Comparison of ENCODE assay signal across 10 cellular contexts in genomic region chr1:11740258-11741192, GRCh38. TPM values are rescaled to one million over a fixed set of nuclear protein-coding genes. Genes with fewer than 3 reads are reported as not detected.
DNase-seq lines count a peak whose midpoint lies in the region; ATAC-seq and TF ChIP-seq lines count a peak whose summit lies in the region.
"Had no signal": no experiment of that assay in that cellular context is flagged by ENCODE, and none has a peak within 500 bp of the region (broad histone marks: within the 10 kb centered on the region; RNA-seq: fewer than 3 reads in every experiment).

No MANE protein-coding gene starts in this region.

- no peaks in the 10 kb centered on the region for H3K9me3 Mint-ChIP-seq in activated naive CD4-positive, alpha-beta T cell treated with anti-CD3 and anti-CD28 coated beads, Interleukin-2, amount 50 U/mL, for 24 hours

- H3K27me3 Mint-ChIP-seq in activated naive CD4-positive, alpha-beta T cell treated with anti-CD3 and anti-CD28 coated beads, Interleukin-2, amount 50 U/mL, for 24 hours = no peaks in the 10 kb centered on the region

- no peaks in the 10 kb centered on the region for H3K36me3 Mint-ChIP-seq in activated naive CD4-positive, alpha-beta T cell treated with anti-CD3 and anti-CD28 coated beads, Interleukin-2, amount 50 U/mL, for 24 hours

- no peaks in the 10 kb centered on the region for H3K9me3 ChIP-seq in upper lobe of left lung
- H3K9me3 ChIP-seq: heart left ventricle had no signal

- H3K27me3 ChIP-seq in upper lobe of left lung = no peaks in the 10 kb centered on the region
- H3K27me3 ChIP-seq in brain microvascular endothelial cell (replicated peaks) = no peaks in the 10 kb centered on the region
- H3K27me3 ChIP-seq: heart left ventricle had no signal

- TF ChIP-seq CTCF in upper lobe of left lung (IDR thresholded peaks at IDR 0.05) (no peak), brain microvascular endothelial cell (IDR thresholded peaks at IDR 0.05; ENCODE audit: low read depth, low read length, missing control alignments) (no peak)

- in situ Hi-C loops in brain microvascular endothelial cell (cut with HindIII; ENCODE audit: low pct_ligation_motif_present, low sequenced_read_pairs) = no loop called here

- peak overlapping the region; percentile 51 for H3K27ac Mint-ChIP-seq in activated naive CD4-positive, alpha-beta T cell treated with anti-CD3 and anti-CD28 coated beads, Interleukin-2, amount 50 U/mL, for 24 hours

- peaks cover 61% of the 10 kb centered on the region for H3K4me1 Mint-ChIP-seq in activated naive CD4-positive, alpha-beta T cell treated with anti-CD3 and anti-CD28 coated beads, Interleukin-2, amount 50 U/mL, for 24 hours

- no peak for DNase-seq in activated naive CD4-positive, alpha-beta T cell treated with Interleukin-2 at 50 U/mL for 16 hours
- DNase-seq in SKM-1 (lab: John Stamatoyannopoulos, UW; ENCODE audit: unreplicated experiment) (peak; percentile 72), upper lobe of left lung (no peak), cerebellum (ENCODE audit: low spot score) (no peak), COLO668 (lab: John Stamatoyannopoulos, UW; ENCODE audit: unreplicated experiment) (no peak), brain microvascular endothelial cell (no peak)
- peak; percentile 33 for DNase-seq in central memory CD4-positive, alpha-beta T cell
- DNase-seq: heart left ventricle, NCI-H1694 treated with DMSO at 0.1 percent for 48 hours had no signal

- TF ChIP-seq POLR2A in upper lobe of left lung (IDR thresholded peaks at IDR 0.05) = no peak

- H3K4me1 ChIP-seq in upper lobe of left lung = peaks cover 47 to 66% (median 54%) of the 10 kb centered on the region in 4 donors

- no peak for ATAC-seq in upper lobe of left lung (ENCODE audit: low FRiP score in 2 of 2)
- ATAC-seq: heart left ventricle had no signal

- peak overlapping the region in 3 of 4 donors; percentile 68 to 98 (median 96) for H3K27ac ChIP-seq in upper lobe of left lung
- H3K27ac ChIP-seq in brain microvascular endothelial cell = no peak overlapping the region

- 44 to 47% methylated on average over 14 to 15 of the region's 15 CpGs for WGBS in upper lobe of left lung, 2 donors

- H3K4me3 ChIP-seq in upper lobe of left lung (no peak overlapping the region), brain microvascular endothelial cell (ENCODE audit: low read depth, low read length) (no peak overlapping the region)

- H3K4me3 Mint-ChIP-seq in activated naive CD4-positive, alpha-beta T cell treated with anti-CD3 and anti-CD28 coated beads, Interleukin-2, amount 50 U/mL, for 24 hours = peak overlapping the region; percentile 49

- peaks cover 0 to 21% (median 2%) of the 10 kb centered on the region in 4 donors for H3K36me3 ChIP-seq in upper lobe of left lung
- no peaks in the 10 kb centered on the region for H3K36me3 ChIP-seq in brain microvascular endothelial cell (replicated peaks)

- TF ChIP-seq EP300 in upper lobe of left lung (IDR thresholded peaks at IDR 0.05) = no peak

RNA-seq across cellular contexts. Expression of gene AGTRAP, which starts 4.6 kb away (rescaled TPM):
- total RNA-seq in upper lobe of left lung (10 to 100 TPM; 52.2 to 80.1 (median 68.7) TPM), cerebellum (7.7 TPM)

RNA-seq across cellular contexts. Expression of gene C1orf167, which starts 21.5 kb away (rescaled TPM):
- total RNA-seq in upper lobe of left lung = 10 to 100 TPM in 2 of 6 donors, 1 to 10 TPM in 4; 1.0 to 14.3 (median 8.8) TPM
- total RNA-seq in cerebellum = not detected

RNA-seq across cellular contexts. Expression of gene DRAXIN, which starts 49.0 kb away (rescaled TPM):
- total RNA-seq in upper lobe of left lung (under 1 TPM in 2 of 6 donors, not detected in 4; 0.11 to 0.17 TPM), cerebellum (63.6 TPM)

RNA-seq across cellular contexts. Expression of gene MAD2L2, which starts 59.6 kb away (rescaled TPM):
- total RNA-seq in upper lobe of left lung (10 to 100 TPM; 20.3 to 38.8 (median 28.0) TPM), cerebellum (45.4 TPM)

Comparison
In these comparisons a context has a peak if more than half of its experiments do, and no peak if none do; other contexts are left out.
1. DNase-seq: peak in SKM-1 (single experiment) and central memory CD4-positive, alpha-beta T cell (single experiment); none in activated naive CD4-positive, alpha-beta T cell treated with Interleukin-2 at 50 U/mL for 16 hours (single experiment), upper lobe of left lung (0 of 2), cerebellum (single experiment), COLO668 (single experiment) and brain microvascular endothelial cell (single experiment).
2. RNA of gene DRAXIN, which starts 49.0 kb away (total RNA-seq): 63.6 TPM in cerebellum (single experiment); 0.11 to 0.17 TPM in upper lobe of left lung; every median in the first group is over 10 times any median in the second.